In the genomic region with DNA sequence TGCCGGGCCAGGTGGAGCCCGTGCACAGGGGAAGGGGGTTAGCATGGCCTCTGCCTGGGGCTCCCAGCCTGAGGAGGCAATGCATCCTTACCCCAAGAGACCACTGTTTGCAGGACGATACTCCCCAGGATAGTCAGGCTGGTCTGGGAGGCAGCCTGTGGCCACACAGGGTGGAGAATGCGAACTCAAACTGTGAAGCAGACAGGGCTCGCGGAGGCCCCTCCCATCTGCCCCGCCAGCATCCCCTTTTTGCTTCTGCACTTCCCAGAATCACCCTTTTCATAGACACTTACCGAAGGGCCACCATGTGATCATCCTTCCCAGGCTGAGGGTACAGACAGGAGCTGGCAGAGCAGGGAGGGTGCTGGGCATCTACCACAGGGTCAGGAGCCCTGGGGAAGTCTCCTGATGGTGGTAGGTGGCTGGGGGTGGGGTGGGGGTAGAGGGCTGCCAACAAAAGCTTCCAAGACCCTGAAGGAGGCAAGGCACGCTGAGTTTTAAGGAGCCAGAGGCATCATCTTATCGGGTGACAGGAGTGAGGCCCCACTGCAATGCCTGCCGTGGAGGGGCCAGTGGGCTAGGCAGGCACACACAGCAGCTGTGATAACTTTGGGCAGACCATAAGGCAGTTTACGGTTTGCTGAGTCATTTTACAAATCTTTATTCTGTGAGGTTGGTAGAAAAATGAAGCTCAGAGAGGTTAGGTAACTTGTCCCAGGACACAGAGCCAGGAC, we compare ENCODE assay signal across 8 cellular contexts. TPM values are rescaled to one million over a fixed set of nuclear protein-coding genes. Genes with fewer than 3 reads are reported as not detected.
DNase-seq lines count a peak whose midpoint lies in the region; ATAC-seq and TF ChIP-seq lines count a peak whose summit lies in the region.

No MANE protein-coding gene starts in this region.

- H2AFZ ChIP-seq in trophoblast cell (ENCODE audit: insufficient read depth, low read length, poor library complexity) = no peak overlapping the region

- H3K4me1 ChIP-seq in CD8-positive, alpha-beta T cell (ENCODE audit: insufficient read depth, low read length) = peaks cover 49% of the 10 kb centered on the region
- H3K4me1 ChIP-seq in trophoblast cell (ENCODE audit: control insufficient read depth in 1 of 2, insufficient read depth in 2 of 2, low read length in 2 of 2) = peaks cover 8 to 13% of the 10 kb centered on the region in 2 experiments

- no peaks in the 10 kb centered on the region for H3K9me3 ChIP-seq in CD8-positive, alpha-beta T cell (ENCODE audit: low read length)
- peaks cover 2% of the 10 kb centered on the region for H3K9me3 ChIP-seq in trophoblast cell (ENCODE audit: insufficient read depth, low read depth, low read length)

- peak overlapping the region; percentile 48 for H3K27ac ChIP-seq in CD8-positive, alpha-beta T cell (ENCODE audit: low read depth, low read length)
- H3K27ac ChIP-seq in adipose tissue (ENCODE audit: low read depth, low read length) (peak overlapping the region; percentile 2), trophoblast cell (ENCODE audit: low read depth, low read length) (no peak overlapping the region)

- no peak for ATAC-seq in CD8-positive, alpha-beta T cell
- ATAC-seq in HG02981 (IDR thresholded peaks at IDR 0.05; ENCODE audit: unreplicated experiment) = peak; percentile 7

- H3K4me1 Mint-ChIP-seq in CD8-positive, alpha-beta T cell (ENCODE audit: low read depth) = peaks cover 59% of the 10 kb centered on the region
- H3K4me1 Mint-ChIP-seq in Calu3 (ENCODE audit: low read depth, unreplicated experiment) = no peaks in the 10 kb centered on the region

- H3K14ac ChIP-seq in trophoblast cell (ENCODE audit: low read length) = no peak overlapping the region

- no peak for TF ChIP-seq CTCF in CD8-positive, alpha-beta T cell (IDR thresholded peaks at IDR 0.05)
- TF ChIP-seq CTCF in Calu3 (IDR thresholded peaks at IDR 0.05; ENCODE audit: unreplicated experiment) = no peak

- BruUV-seq in Calu3 (replicated peaks; lab: Mats Ljungman, UMichigan) = no TSS peak

- H3K9me3 Mint-ChIP-seq in CD8-positive, alpha-beta T cell = no peaks in the 10 kb centered on the region
- no peaks in the 10 kb centered on the region for H3K9me3 Mint-ChIP-seq in Calu3 (ENCODE audit: low read depth, unreplicated experiment)

- DNase-seq in CD8-positive, alpha-beta T cell = peak in 1 of 7 experiments; percentile 54
- DNase-seq in midbrain (lab: John Stamatoyannopoulos, UW) (peak; percentile 41), trophoblast cell (no peak), DMS53 (lab: John Stamatoyannopoulos, UW) (no peak), Calu3 (no peak), ecto neural progenitor cell (ENCODE audit: low spot score) (no peak)

- H2BK120ac ChIP-seq in trophoblast cell (ENCODE audit: insufficient read depth, low read length, poor library complexity) = no peak overlapping the region

- no peak overlapping the region for H3K18ac ChIP-seq in trophoblast cell (ENCODE audit: low read length)

- no peak overlapping the region for H2AK5ac ChIP-seq in trophoblast cell (ENCODE audit: low read length)

- H3K9ac ChIP-seq in trophoblast cell (ENCODE audit: low read length) = no peak overlapping the region

- H4K8ac ChIP-seq in trophoblast cell (ENCODE audit: low read depth, low read length) = no peak overlapping the region

- no peaks in the 10 kb centered on the region for H3K27me3 Mint-ChIP-seq in CD8-positive, alpha-beta T cell (ENCODE audit: low read depth)
- H3K27me3 Mint-ChIP-seq in Calu3 (ENCODE audit: unreplicated experiment) = peaks cover 41% of the 10 kb centered on the region

- no peaks in the 10 kb centered on the region for H3K79me2 ChIP-seq in trophoblast cell (ENCODE audit: control insufficient read depth, insufficient read depth, low read length, poor library complexity)

- H3K23ac ChIP-seq in trophoblast cell (ENCODE audit: low read length) = no peak overlapping the region

- peak overlapping the region; percentile 92 for H3K27ac Mint-ChIP-seq in CD8-positive, alpha-beta T cell
- H3K27ac Mint-ChIP-seq in Calu3 (ENCODE audit: unreplicated experiment) = no peak overlapping the region

- H3K4me3 ChIP-seq in CD8-positive, alpha-beta T cell (ENCODE audit: low read depth, low read length) = peak overlapping the region; percentile 63
- H3K4me3 ChIP-seq in trophoblast cell (ENCODE audit: low read depth, low read length) = no peak overlapping the region

- H2BK5ac ChIP-seq in trophoblast cell (ENCODE audit: low read depth, low read length, poor library complexity) = no peak overlapping the region

- WGBS in adipose tissue, 3 donors = 63 to 81% (median 64%) methylated on average over 12 of the region's 12 CpGs
- no CpG with 5 or more reads among the region's 12 CpGs for WGBS in trophoblast cell (ENCODE audit: extremely low coverage, insufficient coverage, insufficient read length)

- POLR2A ChIA-PET in CD8-positive, alpha-beta T cell (lab: Charles Lee) = interaction anchor here (0.9 to 10.6 kb wide), 5 partner anchors 15 to 65 kb away, joined by 4 to 92 read pairs (median 6); no protein-coding TSS in a partner anchor

- no peak overlapping the region for H3K4me2 ChIP-seq in trophoblast cell (ENCODE audit: low read length)

- H3K36me3 ChIP-seq in CD8-positive, alpha-beta T cell (ENCODE audit: insufficient read depth, low read length) = no peaks in the 10 kb centered on the region
- H3K36me3 ChIP-seq in trophoblast cell (ENCODE audit: control insufficient read depth in 1 of 2, insufficient read depth in 2 of 2, low read length in 2 of 2) = no peaks in the 10 kb centered on the region

- no peak overlapping the region for H3K4ac ChIP-seq in trophoblast cell (ENCODE audit: low read depth, low read length)

- H3K36me3 Mint-ChIP-seq in CD8-positive, alpha-beta T cell = no peaks in the 10 kb centered on the region
- no peaks in the 10 kb centered on the region for H3K36me3 Mint-ChIP-seq in Calu3 (ENCODE audit: insufficient read depth, unreplicated experiment)

- no peaks in the 10 kb centered on the region for H3K27me3 ChIP-seq in CD8-positive, alpha-beta T cell (ENCODE audit: insufficient read depth, low read length)
- no peaks in the 10 kb centered on the region for H3K27me3 ChIP-seq in trophoblast cell (ENCODE audit: insufficient read depth, low read length)

- intact Hi-C loops in CD8-positive, alpha-beta T cell (cut with DNase I, micrococcal nuclease) = loop anchor here (1.0 to 5.0 kb wide), 7 partner anchors 13 to 588 kb away; a partner anchor contains a TSS
- intact Hi-C loops in Calu3 (cut with micrococcal nuclease; ENCODE audit: unreplicated experiment) = loop anchor here (1.0 to 5.0 kb wide), 3 partner anchors 55 to 213 kb away; no protein-coding TSS in a partner anchor

- no peak overlapping the region for H2BK12ac ChIP-seq in trophoblast cell (ENCODE audit: low read length)

- H3K4me3 Mint-ChIP-seq in CD8-positive, alpha-beta T cell = peak overlapping the region; percentile 74
- no peak overlapping the region for H3K4me3 Mint-ChIP-seq in Calu3 (ENCODE audit: low read depth, unreplicated experiment)

- peaks cover 7% of the 10 kb centered on the region for H3K79me1 ChIP-seq in trophoblast cell (ENCODE audit: low read length)

- H4K12ac ChIP-seq in trophoblast cell (ENCODE audit: low read depth, low read length) = no peak overlapping the region

- H4K91ac ChIP-seq in trophoblast cell (ENCODE audit: low read depth, low read length) = no peak overlapping the region

- CTCF ChIA-PET in CD8-positive, alpha-beta T cell (lab: Charles Lee) = interaction anchor here (0.9 to 15.7 kb wide), 8 partner anchors 12 to 428 kb away, joined by 3 to 908 read pairs (median 26); a partner anchor contains a TSS
- CTCF ChIA-PET in Calu3 (lab: Charles Lee) = interaction anchor here (1.6 to 1.9 kb wide), 3 partner anchors 10 to 68 kb away, joined by 3 to 7 read pairs (median 5); no protein-coding TSS in a partner anchor

RNA-seq across cellular contexts. Expression of a gene that starts 31.3 kb away (rescaled TPM):
- 100 to 1,000 TPM; 751 to 765 TPM for total RNA-seq in CD8-positive, alpha-beta T cell
- 100 to 1,000 TPM; 292 to 386 (median 336) TPM for polyA plus RNA-seq in adipose tissue
- 28.9 and 30.4 TPM in 2 replicates for polyA plus RNA-seq in trophoblast cell (2013)
- total RNA-seq in Calu3 (2022) = 2.7 and 4.9 TPM in 2 replicates

RNA-seq across cellular contexts. Expression of a gene that starts 44.6 kb away (rescaled TPM):
- total RNA-seq in CD8-positive, alpha-beta T cell = under 1 TPM; 0.39 to 0.60 TPM
- under 1 TPM; 0.07 to 0.34 (median 0.12) TPM for polyA plus RNA-seq in adipose tissue
- not detected in 2 replicates for polyA plus RNA-seq in trophoblast cell (2013)
- total RNA-seq in Calu3 (2022) = not detected in 2 replicates

Comparison
In these comparisons a context has a peak if more than half of its experiments do, and no peak if none do; other contexts are left out.
1. RNA of a gene that starts 31.3 kb away (total RNA-seq): 751 to 765 TPM in CD8-positive, alpha-beta T cell; 2.7 to 4.9 TPM in Calu3; every median in the first group is over 100 times any median in the second.